In genomic region chr9:85713897-85714296, GRCh38 we compare ENCODE assay signal across 16 cellular contexts.
"Had no signal": no experiment of that assay in that cellular context is flagged by ENCODE, and none has a peak within 500 bp of the region (broad histone marks: within the 10 kb centered on the region; RNA-seq: fewer than 3 reads in every experiment).

No MANE protein-coding gene starts in this region.

- DNase-seq: activated B cell treated with CpG ODN at 0.5 μM for 24 hours; activated CD4-positive, alpha-beta T cell treated with anti-CD3 and anti-CD28 coated beads, Interleukin-2, amount 10 ng/mL, durations not matched to agents 7 days and 5 days; activated CD8-positive, alpha-beta memory T cell treated with anti-CD3 and anti-CD28 coated beads, Interleukin-2, amount 50 U/mL, for 48 hours; activated naive CD4-positive, alpha-beta T cell treated with Interleukin-2 at 50 U/mL for 16 hours; aorta; erythroblast; glutamatergic neuron; kidney glomerular epithelial cell; mesenchymal stem cell; ovary; right lobe of liver had no signal

- H3K9me3 ChIP-seq: ovary, right lobe of liver had no signal

- H3K27me3 Mint-ChIP-seq: activated B cell treated with CpG ODN at 0.5 μM for 24 hours; activated CD4-positive, alpha-beta T cell treated with anti-CD3 and anti-CD28 coated beads, Interleukin-2, amount 10 ng/mL, durations not matched to agents 7 days and 5 days; stimulated activated naive CD8-positive, alpha-beta T cell treated with anti-CD3 and anti-CD28 coated beads, Interleukin-15, Interleukin-2, amounts not matched to agents 100 ng/mL and 50 ng/mL, for 24 hours; type B pancreatic cell had no signal

- H3K9me3 Mint-ChIP-seq: type B pancreatic cell had no signal

- ATAC-seq: right lobe of liver had no signal

- H3K4me1 ChIP-seq: right lobe of liver, suprapubic skin had no signal

- H3K27me3 ChIP-seq: ovary, right lobe of liver, suprapubic skin had no signal

- H3K4me1 Mint-ChIP-seq: neural crest cell had no signal

- H3K27ac Mint-ChIP-seq: activated B cell treated with CpG ODN at 0.5 μM for 24 hours; activated CD4-positive, alpha-beta T cell treated with anti-CD3 and anti-CD28 coated beads, Interleukin-2, amount 10 ng/mL, durations not matched to agents 7 days and 5 days; activated T-helper 1 cell treated with anti-CD3 and anti-CD28 coated beads, Interleukin-12 subunit alpha, Interleukin-12 subunit beta, Interleukin-2, Interleukin-4 antibody, amounts not matched to agents 30 ng/mL and 10 ng/mL and 1 ng/mL, durations not matched to agents 14 hours and 24 hours and 36 hours; stimulated activated naive CD8-positive, alpha-beta T cell treated with anti-CD3 and anti-CD28 coated beads, Interleukin-15, Interleukin-2, amounts not matched to agents 100 ng/mL and 50 ng/mL, for 24 hours; type B pancreatic cell had no signal

- H3K4me3 ChIP-seq: ovary, right lobe of liver, suprapubic skin had no signal

- H3K4me3 Mint-ChIP-seq: activated B cell treated with CpG ODN at 0.5 μM for 24 hours; activated CD4-positive, alpha-beta T cell treated with anti-CD3 and anti-CD28 coated beads, Interleukin-2, amount 10 ng/mL, durations not matched to agents 7 days and 5 days; activated T-helper 1 cell treated with anti-CD3 and anti-CD28 coated beads, Interleukin-12 subunit alpha, Interleukin-12 subunit beta, Interleukin-2, Interleukin-4 antibody, amounts not matched to agents 30 ng/mL and 10 ng/mL and 1 ng/mL, durations not matched to agents 14 hours and 24 hours and 36 hours; neural crest cell; stimulated activated naive CD8-positive, alpha-beta T cell treated with anti-CD3 and anti-CD28 coated beads, Interleukin-15, Interleukin-2, amounts not matched to agents 100 ng/mL and 50 ng/mL, for 24 hours; type B pancreatic cell had no signal

- H3K36me3 ChIP-seq: ovary, right lobe of liver, suprapubic skin had no signal

- H3K27ac ChIP-seq: ovary, right lobe of liver, suprapubic skin had no signal
